Comparison of ENCODE assay signal across 1 cellular context in the genomic region with DNA sequence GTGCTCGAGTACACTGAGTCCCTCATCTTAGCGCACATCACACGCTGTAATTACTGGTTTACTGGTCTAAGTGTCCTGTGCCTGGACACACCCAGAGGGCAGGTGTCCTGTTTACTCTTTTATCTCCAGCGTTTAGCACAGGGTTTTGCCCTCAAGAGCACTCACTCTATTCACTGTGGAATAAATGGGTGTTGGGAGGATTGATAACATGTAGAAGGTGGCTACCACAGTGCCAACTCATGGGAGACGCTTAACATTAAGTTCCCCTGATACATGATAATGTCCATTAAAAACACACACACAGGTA.
TF ChIP-seq lines count a peak whose summit lies in the region.

No MANE protein-coding gene starts in this region.

TF ChIP-seq in GM23338, 12 proteins besides CTCF, POLR2A, EP300 and RAD21 (continued from another document):
- TF ChIP-seq, protein P1, sequence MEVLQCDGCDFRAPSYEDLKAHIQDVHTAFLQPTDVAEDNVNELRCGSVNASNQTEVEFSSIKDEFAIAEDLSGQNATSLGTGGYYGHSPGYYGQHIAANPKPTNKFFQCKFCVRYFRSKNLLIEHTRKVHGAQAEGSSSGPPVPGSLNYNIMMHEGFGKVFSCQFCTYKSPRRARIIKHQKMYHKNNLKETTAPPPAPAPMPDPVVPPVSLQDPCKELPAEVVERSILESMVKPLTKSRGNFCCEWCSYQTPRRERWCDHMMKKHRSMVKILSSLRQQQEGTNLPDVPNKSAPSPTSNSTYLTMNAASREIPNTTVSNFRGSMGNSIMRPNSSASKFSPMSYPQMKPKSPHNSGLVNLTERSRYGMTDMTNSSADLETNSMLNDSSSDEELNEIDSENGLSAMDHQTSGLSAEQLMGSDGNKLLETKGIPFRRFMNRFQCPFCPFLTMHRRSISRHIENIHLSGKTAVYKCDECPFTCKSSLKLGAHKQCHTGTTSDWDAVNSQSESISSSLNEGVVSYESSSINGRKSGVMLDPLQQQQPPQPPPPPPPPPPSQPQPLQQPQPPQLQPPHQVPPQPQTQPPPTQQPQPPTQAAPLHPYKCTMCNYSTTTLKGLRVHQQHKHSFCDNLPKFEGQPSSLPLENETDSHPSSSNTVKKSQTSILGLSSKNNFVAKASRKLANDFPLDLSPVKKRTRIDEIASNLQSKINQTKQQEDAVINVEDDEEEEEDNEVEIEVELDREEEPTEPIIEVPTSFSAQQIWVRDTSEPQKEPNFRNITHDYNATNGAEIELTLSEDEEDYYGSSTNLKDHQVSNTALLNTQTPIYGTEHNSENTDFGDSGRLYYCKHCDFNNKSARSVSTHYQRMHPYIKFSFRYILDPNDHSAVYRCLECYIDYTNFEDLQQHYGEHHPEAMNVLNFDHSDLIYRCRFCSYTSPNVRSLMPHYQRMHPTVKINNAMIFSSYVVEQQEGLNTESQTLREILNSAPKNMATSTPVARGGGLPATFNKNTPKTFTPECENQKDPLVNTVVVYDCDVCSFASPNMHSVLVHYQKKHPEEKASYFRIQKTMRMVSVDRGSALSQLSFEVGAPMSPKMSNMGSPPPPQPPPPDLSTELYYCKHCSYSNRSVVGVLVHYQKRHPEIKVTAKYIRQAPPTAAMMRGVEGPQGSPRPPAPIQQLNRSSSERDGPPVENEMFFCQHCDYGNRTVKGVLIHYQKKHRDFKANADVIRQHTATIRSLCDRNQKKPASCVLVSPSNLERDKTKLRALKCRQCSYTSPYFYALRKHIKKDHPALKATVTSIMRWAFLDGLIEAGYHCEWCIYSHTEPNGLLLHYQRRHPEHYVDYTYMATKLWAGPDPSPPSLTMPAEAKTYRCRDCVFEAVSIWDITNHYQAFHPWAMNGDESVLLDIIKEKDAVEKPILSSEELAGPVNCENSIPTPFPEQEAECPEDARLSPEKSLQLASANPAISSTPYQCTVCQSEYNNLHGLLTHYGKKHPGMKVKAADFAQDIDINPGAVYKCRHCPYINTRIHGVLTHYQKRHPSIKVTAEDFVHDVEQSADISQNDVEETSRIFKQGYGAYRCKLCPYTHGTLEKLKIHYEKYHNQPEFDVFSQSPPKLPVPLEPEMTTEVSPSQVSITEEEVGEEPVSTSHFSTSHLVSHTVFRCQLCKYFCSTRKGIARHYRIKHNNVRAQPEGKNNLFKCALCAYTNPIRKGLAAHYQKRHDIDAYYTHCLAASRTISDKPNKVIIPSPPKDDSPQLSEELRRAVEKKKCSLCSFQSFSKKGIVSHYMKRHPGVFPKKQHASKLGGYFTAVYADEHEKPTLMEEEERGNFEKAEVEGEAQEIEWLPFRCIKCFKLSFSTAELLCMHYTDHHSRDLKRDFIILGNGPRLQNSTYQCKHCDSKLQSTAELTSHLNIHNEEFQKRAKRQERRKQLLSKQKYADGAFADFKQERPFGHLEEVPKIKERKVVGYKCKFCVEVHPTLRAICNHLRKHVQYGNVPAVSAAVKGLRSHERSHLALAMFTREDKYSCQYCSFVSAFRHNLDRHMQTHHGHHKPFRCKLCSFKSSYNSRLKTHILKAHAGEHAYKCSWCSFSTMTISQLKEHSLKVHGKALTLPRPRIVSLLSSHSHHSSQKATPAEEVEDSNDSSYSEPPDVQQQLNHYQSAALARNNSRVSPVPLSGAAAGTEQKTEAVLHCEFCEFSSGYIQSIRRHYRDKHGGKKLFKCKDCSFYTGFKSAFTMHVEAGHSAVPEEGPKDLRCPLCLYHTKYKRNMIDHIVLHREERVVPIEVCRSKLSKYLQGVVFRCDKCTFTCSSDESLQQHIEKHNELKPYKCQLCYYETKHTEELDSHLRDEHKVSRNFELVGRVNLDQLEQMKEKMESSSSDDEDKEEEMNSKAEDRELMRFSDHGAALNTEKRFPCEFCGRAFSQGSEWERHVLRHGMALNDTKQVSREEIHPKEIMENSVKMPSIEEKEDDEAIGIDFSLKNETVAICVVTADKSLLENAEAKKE (CRISPR knock-in tag; IDR thresholded peaks at IDR 0.05), result no peak
- TF ChIP-seq, protein P2, sequence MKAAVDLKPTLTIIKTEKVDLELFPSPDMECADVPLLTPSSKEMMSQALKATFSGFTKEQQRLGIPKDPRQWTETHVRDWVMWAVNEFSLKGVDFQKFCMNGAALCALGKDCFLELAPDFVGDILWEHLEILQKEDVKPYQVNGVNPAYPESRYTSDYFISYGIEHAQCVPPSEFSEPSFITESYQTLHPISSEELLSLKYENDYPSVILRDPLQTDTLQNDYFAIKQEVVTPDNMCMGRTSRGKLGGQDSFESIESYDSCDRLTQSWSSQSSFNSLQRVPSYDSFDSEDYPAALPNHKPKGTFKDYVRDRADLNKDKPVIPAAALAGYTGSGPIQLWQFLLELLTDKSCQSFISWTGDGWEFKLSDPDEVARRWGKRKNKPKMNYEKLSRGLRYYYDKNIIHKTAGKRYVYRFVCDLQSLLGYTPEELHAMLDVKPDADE (IDR thresholded peaks at IDR 0.05), result no peak
- TF ChIP-seq POLR2AphosphoS5 (IDR thresholded peaks at IDR 0.05; ENCODE audit: low read depth), result no peak
